9 cellular contexts compared by ENCODE assay signal in the genomic region with DNA sequence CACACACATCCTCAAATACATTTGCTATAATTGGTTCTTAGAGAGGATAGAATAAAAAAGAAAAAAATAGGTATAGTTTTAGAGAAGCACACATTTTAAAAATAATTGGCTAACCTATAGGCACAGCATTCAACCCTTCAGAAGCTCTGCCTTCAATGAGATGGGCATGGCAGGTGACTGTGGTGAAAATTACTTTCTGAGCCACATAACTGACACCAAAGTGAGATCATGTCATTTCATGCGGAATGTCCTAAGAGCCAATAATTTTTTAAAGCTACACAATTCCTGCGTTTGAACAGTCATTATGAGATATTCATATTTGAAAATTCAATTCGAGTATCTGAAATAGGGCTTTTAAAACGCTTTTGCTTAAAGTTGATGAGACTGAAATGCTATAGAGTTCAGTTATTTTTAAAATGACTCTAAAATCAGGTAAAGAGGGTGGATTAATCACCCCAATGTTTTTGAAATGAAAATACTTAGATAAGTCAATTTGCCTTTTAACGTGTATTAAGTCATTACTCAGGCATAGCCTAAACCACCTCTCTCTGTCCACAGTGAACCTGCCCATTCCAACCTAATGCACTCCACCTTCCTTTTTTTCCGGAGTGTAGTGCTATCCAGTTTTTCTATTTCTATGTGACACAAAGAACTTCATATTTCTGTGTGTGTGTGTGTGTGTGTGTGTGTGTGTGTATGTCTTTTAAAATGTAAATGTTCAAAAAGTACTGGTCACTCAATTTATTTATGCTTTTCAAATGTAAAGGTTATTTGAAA.
"Had no signal": no experiment of that assay in that cellular context is flagged by ENCODE, and none has a peak within 500 bp of the region (broad histone marks: within the 10 kb centered on the region; RNA-seq: fewer than 3 reads in every experiment).

No MANE protein-coding gene starts in this region.

- H2AFZ ChIP-seq: GM23338 had no signal

- ATAC-seq: GM23338 had no signal

- DNase-seq: H9, HCEC 1CT, IMR-90, KBM-7 had no signal

- H3K27ac ChIP-seq: HL-60, KMS-11 had no signal

- FAIRE-seq: H1, H54 had no signal

- H3K9ac ChIP-seq: KMS-11 had no signal

- H3K4me2 ChIP-seq: GM23338, KMS-11 had no signal

- H3K4me3 ChIP-seq: GM23338 had no signal
